ENCODE assay signal across 21 cellular contexts in genomic region chr6:20740727-20741126, GRCh38.
"Had no signal": no experiment of that assay in that cellular context is flagged by ENCODE, and none has a peak within 500 bp of the region (broad histone marks: within the 10 kb centered on the region; RNA-seq: fewer than 3 reads in every experiment).

No MANE protein-coding gene starts in this region.

- H3K9me3 ChIP-seq: esophagus muscularis mucosa, sigmoid colon, testis, upper lobe of right lung, vagina had no signal

- H3K4me3 ChIP-seq: esophagus muscularis mucosa, hepatocyte, sigmoid colon, skin epidermis, testis, tibial nerve, upper lobe of right lung, vagina had no signal

- H3K4me1 ChIP-seq: testis, tibial nerve, upper lobe of right lung had no signal

- H3K27ac ChIP-seq: epithelial cell of prostate, esophagus muscularis mucosa, hepatocyte, sigmoid colon, skin epidermis, testis, tibial nerve, upper lobe of right lung, vagina had no signal

- H3K36me3 ChIP-seq: upper lobe of right lung, vagina had no signal

- H3K79me2 ChIP-seq: hepatocyte had no signal

- H2AFZ ChIP-seq: hepatocyte had no signal

- DNase-seq: effector memory CD8-positive, alpha-beta T cell; foreskin melanocyte; head of caudate nucleus; left colon; left ventricle myocardium superior; mesendoderm; naive thymus-derived CD4-positive, alpha-beta T cell; nephron progenitor cell; sigmoid colon; stimulated activated CD4-positive, alpha-beta T cell treated with anti-CD3 and anti-CD28 coated beads, Interleukin-2, amount 100 ng/mL, for 24 hours; stimulated activated CD4-positive, alpha-beta T cell treated with anti-CD3 and anti-CD28 coated beads, Interleukin-4, amount 100 ng/mL, for 4 hours; stimulated activated naive B cell treated with anti-CD40 and anti-IgM and Interleukin-4, amounts not matched to agents 10 μg/mL and 1 μg/mL and 100 μg/mL, for 72 hours; stimulated activated naive CD8-positive, alpha-beta T cell treated with anti-CD3 and anti-CD28 coated beads, Interleukin-15, amount 100 ng/mL, for 72 hours; testis; upper lobe of right lung had no signal

- H3K27me3 ChIP-seq: esophagus muscularis mucosa, hepatocyte, sigmoid colon, testis, tibial nerve, upper lobe of right lung, vagina had no signal

- H3K4me2 ChIP-seq: hepatocyte had no signal

- ATAC-seq: effector memory CD8-positive, alpha-beta T cell; left colon; left ventricle myocardium superior; naive thymus-derived CD4-positive, alpha-beta T cell; stimulated activated naive B cell treated with anti-CD40 and anti-IgM and Interleukin-4, amounts not matched to agents 10 μg/mL and 1 μg/mL and 100 μg/mL, for 72 hours; stimulated activated naive CD8-positive, alpha-beta T cell treated with anti-CD3 and anti-CD28 coated beads, Interleukin-15, amount 100 ng/mL, for 72 hours; upper lobe of right lung had no signal
